In the genomic region with DNA sequence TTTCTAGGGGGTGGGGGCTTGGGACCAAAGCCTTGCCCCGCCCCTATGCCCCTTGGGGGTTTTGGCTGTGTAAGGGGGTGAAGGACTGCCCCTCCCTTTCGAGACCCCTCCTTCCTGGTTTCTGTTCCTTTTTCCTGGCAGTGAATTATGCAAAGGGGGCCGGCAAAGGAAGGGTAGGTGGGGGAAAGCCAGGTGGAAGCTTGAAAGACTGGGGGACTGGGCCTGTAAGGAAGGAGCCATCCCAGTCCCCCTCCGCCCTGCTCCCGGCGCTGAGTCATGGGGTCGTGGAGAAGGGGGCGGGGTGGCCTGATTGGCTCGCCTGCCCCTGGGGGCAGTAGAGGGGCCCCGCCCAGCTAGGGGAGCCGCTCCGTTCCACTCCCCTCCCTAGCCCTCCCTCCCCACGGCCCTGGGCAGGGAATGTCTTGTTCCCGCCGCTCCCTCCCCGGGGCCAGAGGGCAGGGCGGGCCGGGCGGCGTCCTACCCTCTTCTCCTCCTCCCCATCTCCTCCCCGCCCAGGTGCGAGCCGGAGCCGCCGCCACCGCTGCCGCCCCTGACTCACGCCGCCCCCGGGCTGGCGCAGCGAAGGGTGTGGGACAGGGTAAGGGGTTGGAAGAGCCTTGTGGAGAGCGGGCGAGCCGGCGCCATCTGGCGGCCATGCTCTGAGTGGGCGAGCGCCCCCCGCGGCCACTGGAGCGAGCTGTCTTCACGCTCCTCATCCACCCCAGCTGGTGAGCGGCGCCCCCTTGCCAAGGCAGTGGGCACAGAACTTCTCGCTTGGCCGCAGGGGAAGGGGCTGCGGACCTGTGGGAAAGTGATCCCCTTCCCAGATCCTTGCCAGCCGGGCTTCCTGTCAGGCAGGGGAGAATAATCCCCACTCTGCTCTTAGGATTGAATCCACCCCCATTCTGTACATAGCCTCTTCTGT, we compare ENCODE assay signal across 8 cellular contexts. TPM values are rescaled to one million over a fixed set of nuclear protein-coding genes. Genes with fewer than 3 reads are reported as not detected.
DNase-seq lines count a peak whose midpoint lies in the region; ATAC-seq lines count a peak whose summit lies in the region.

No MANE protein-coding gene starts in this region.

- peak overlapping the region; percentile 22 for H3K4me3 Mint-ChIP-seq in activated CD8-positive, alpha-beta T cell treated with anti-CD3 and anti-CD28 coated beads, Interleukin-2, amount 10 ng/mL, durations not matched to agents 7 days and 5 days

- POLR2A ChIA-PET in activated CD8-positive, alpha-beta T cell treated with anti-CD3 and anti-CD28 coated beads, Interleukin-2, amount 10 ng/mL, durations not matched to agents 7 days and 5 days (lab: Charles Lee) = interaction anchor here (0.6 to 2.5 kb wide), 5 partner anchors 34 to 62 kb away, joined by 3 to 8 read pairs (median 6); partner anchors contain the start of genes CKS1B, FLAD1 and PBXIP1

- no peaks in the 10 kb centered on the region for H3K27me3 ChIP-seq in ectodermal cell (ENCODE audit: control insufficient read depth, insufficient read depth, low read length, poor library complexity, severe bottlenecking)

- peaks cover 4% of the 10 kb centered on the region for H3K36me3 ChIP-seq in ectodermal cell (ENCODE audit: control insufficient read depth, insufficient read depth, low read length)

- DNase-seq in AG08396 (ENCODE audit: low spot score) (peak; percentile 90), NCI-H82 (lab: John Stamatoyannopoulos, UW) (peak; percentile 99), medulla oblongata (ENCODE audit: extremely low spot score) (peak; percentile 93)
- peak; percentile 87 for DNase-seq in activated CD8-positive, alpha-beta T cell treated with anti-CD3 and anti-CD28 coated beads, Interleukin-2, amount 10 ng/mL, durations not matched to agents 7 days and 5 days
- DNase-seq in stimulated activated CD4-positive, alpha-beta T cell treated with anti-CD3 and anti-CD28 coated beads, TNF-alpha, amount 100 ng/mL, for 4 hours (ENCODE audit: low read depth in 3 of 3) = peak; percentile 87 to 93 (median 90)

- no peaks in the 10 kb centered on the region for H3K9me3 Mint-ChIP-seq in activated CD8-positive, alpha-beta T cell treated with anti-CD3 and anti-CD28 coated beads, Interleukin-2, amount 10 ng/mL, durations not matched to agents 7 days and 5 days (ENCODE audit: insufficient read depth)

- peaks cover 6% of the 10 kb centered on the region for H3K27me3 Mint-ChIP-seq in activated CD8-positive, alpha-beta T cell treated with anti-CD3 and anti-CD28 coated beads, Interleukin-2, amount 10 ng/mL, durations not matched to agents 7 days and 5 days (ENCODE audit: low read depth)

- peak overlapping the region; percentile 22 for H3K4me3 ChIP-seq in ectodermal cell (ENCODE audit: insufficient read depth, low read depth, low read length)

- peak overlapping the region; percentile 52 for H3K27ac Mint-ChIP-seq in activated CD8-positive, alpha-beta T cell treated with anti-CD3 and anti-CD28 coated beads, Interleukin-2, amount 10 ng/mL, durations not matched to agents 7 days and 5 days

- peak overlapping the region; percentile 75 for H3K27ac ChIP-seq in ectodermal cell (ENCODE audit: insufficient read depth, low read depth, low read length, poor library complexity, severe bottlenecking)

- CTCF ChIA-PET in activated CD8-positive, alpha-beta T cell treated with anti-CD3 and anti-CD28 coated beads, Interleukin-2, amount 10 ng/mL, durations not matched to agents 7 days and 5 days (lab: Charles Lee) = interaction anchor here (0.6 to 7.5 kb wide), 44 partner anchors 9 to 458 kb away, joined by 3 to 71 read pairs (median 6); partner anchors contain the start of genes ADAM15, CKS1B, DCST1 and DCST2

- H3K4me1 Mint-ChIP-seq in activated CD8-positive, alpha-beta T cell treated with anti-CD3 and anti-CD28 coated beads, Interleukin-2, amount 10 ng/mL, durations not matched to agents 7 days and 5 days (ENCODE audit: low read depth) = peaks cover 50% of the 10 kb centered on the region

- H3K4me1 ChIP-seq in ectodermal cell (ENCODE audit: control insufficient read depth, insufficient read depth, low read length) = peaks cover 30% of the 10 kb centered on the region

- ATAC-seq in GM19023 (IDR thresholded peaks at IDR 0.05; ENCODE audit: unreplicated experiment) (peak; percentile 80), HG03432 (IDR thresholded peaks at IDR 0.05; ENCODE audit: unreplicated experiment) (peak; percentile 87)
- ATAC-seq in activated CD8-positive, alpha-beta T cell treated with anti-CD3 and anti-CD28 coated beads, Interleukin-2, amount 10 ng/mL, durations not matched to agents 7 days and 5 days = peak; percentile 98

- WGBS in ectodermal cell, 2 experiments = 4% methylated on average over 49 of the region's 49 CpGs

- peaks cover 22% of the 10 kb centered on the region for H3K36me3 Mint-ChIP-seq in activated CD8-positive, alpha-beta T cell treated with anti-CD3 and anti-CD28 coated beads, Interleukin-2, amount 10 ng/mL, durations not matched to agents 7 days and 5 days (ENCODE audit: low read depth)

- no peaks in the 10 kb centered on the region for H3K9me3 ChIP-seq in ectodermal cell (ENCODE audit: control insufficient read depth, low read length)

RNA-seq across cellular contexts. Expression of gene ZBTB7B, which starts 14.7 kb away (rescaled TPM):
- total RNA-seq in activated CD8-positive, alpha-beta T cell treated with anti-CD3 and anti-CD28 coated beads, Interleukin-2, amount 10 ng/mL, durations not matched to agents 7 days and 5 days = 10 to 100 TPM; 35.5 to 42.5 TPM
- 11.4 TPM for polyA plus RNA-seq in ectodermal cell (2013, experiment 1 of 4)
- 14.4 TPM for polyA plus RNA-seq in ectodermal cell (2013, experiment 2 of 4)
- polyA plus RNA-seq in ectodermal cell (2013, experiment 3 of 4) = 8.2 TPM
- polyA plus RNA-seq in ectodermal cell (2013, experiment 4 of 4) = 11.1 TPM

RNA-seq across cellular contexts. Expression of gene DCST2, which starts 16.3 kb away (rescaled TPM):
- under 1 TPM; 0.24 to 0.37 TPM for total RNA-seq in activated CD8-positive, alpha-beta T cell treated with anti-CD3 and anti-CD28 coated beads, Interleukin-2, amount 10 ng/mL, durations not matched to agents 7 days and 5 days
- 2.0 TPM for polyA plus RNA-seq in ectodermal cell (2013, experiment 1 of 4)
- polyA plus RNA-seq in ectodermal cell (2013, experiment 2 of 4) = 2.2 TPM
- polyA plus RNA-seq in ectodermal cell (2013, experiment 3 of 4) = 2.4 TPM
- polyA plus RNA-seq in ectodermal cell (2013, experiment 4 of 4) = 4.4 TPM

RNA-seq across cellular contexts. Expression of gene DCST1, which starts 16.3 kb away (rescaled TPM):
- not detected for total RNA-seq in activated CD8-positive, alpha-beta T cell treated with anti-CD3 and anti-CD28 coated beads, Interleukin-2, amount 10 ng/mL, durations not matched to agents 7 days and 5 days
- not detected for polyA plus RNA-seq in ectodermal cell (2013, experiment 1 of 4)
- polyA plus RNA-seq in ectodermal cell (2013, experiment 2 of 4) = not detected
- not detected for polyA plus RNA-seq in ectodermal cell (2013, experiment 3 of 4)
- polyA plus RNA-seq in ectodermal cell (2013, experiment 4 of 4) = not detected

RNA-seq across cellular contexts. Expression of gene LENEP, which starts 23.9 kb away (rescaled TPM):
- total RNA-seq in activated CD8-positive, alpha-beta T cell treated with anti-CD3 and anti-CD28 coated beads, Interleukin-2, amount 10 ng/mL, durations not matched to agents 7 days and 5 days = 1 to 10 TPM in 1 of 2 experiments, under 1 TPM in 1; 0.91 to 1.1 TPM
- not detected for polyA plus RNA-seq in ectodermal cell (2013, experiment 1 of 4)
- polyA plus RNA-seq in ectodermal cell (2013, experiment 2 of 4) = not detected
- 0.59 TPM for polyA plus RNA-seq in ectodermal cell (2013, experiment 3 of 4)
- 0.49 TPM for polyA plus RNA-seq in ectodermal cell (2013, experiment 4 of 4)

RNA-seq across cellular contexts. Expression of gene ADAM15, which starts 33.8 kb away (rescaled TPM):
- 10 to 100 TPM; 29.7 to 29.8 TPM for total RNA-seq in activated CD8-positive, alpha-beta T cell treated with anti-CD3 and anti-CD28 coated beads, Interleukin-2, amount 10 ng/mL, durations not matched to agents 7 days and 5 days
- 34.7 TPM for polyA plus RNA-seq in ectodermal cell (2013, experiment 1 of 4)
- polyA plus RNA-seq in ectodermal cell (2013, experiment 2 of 4) = 31.6 TPM
- polyA plus RNA-seq in ectodermal cell (2013, experiment 3 of 4) = 21.0 TPM
- polyA plus RNA-seq in ectodermal cell (2013, experiment 4 of 4) = 22.3 TPM

Comparison
In these comparisons a context has a peak if more than half of its experiments do, and no peak if none do; other contexts are left out.
1. Peak in every context shown above with its lines: DNase-seq, ATAC-seq, H3K4me3 ChIP-seq and H3K27ac ChIP-seq.